In genomic region chr19:12736854-12737665, GRCh38 we compare ENCODE assay signal across 1 cellular context.
TF ChIP-seq lines count a peak whose summit lies in the region.

Gene GET3 (plus strand): TSS chr19:12737497. CDS start chr19:12737506, 9 bp downstream.

TF ChIP-seq in H1, 55 proteins besides CTCF, POLR2A, EP300 and RAD21 (continued from another document):
- TF ChIP-seq SIN3A (conservative IDR thresholded peaks at IDR 0.05 in 1 of 2, IDR thresholded peaks at IDR 0.05 in 1 of 2; ENCODE audit: low read depth in 1 of 2, low read length in 2 of 2) (peak; percentile 49 to 60; a peak in 2 of 4 replicates), HDAC6 (IDR thresholded peaks at IDR 0.05; ENCODE audit: low read depth, low read length) (no peak), USF2 (IDR thresholded peaks at IDR 0.05; ENCODE audit: low read length) (peak; percentile 93), EZH2 (IDR thresholded peaks at IDR 0.05; ENCODE audit: low read depth, low read length, severe bottlenecking) (no peak), SIX5 (IDR thresholded peaks at IDR 0.05; ENCODE audit: low read depth, low read length) (peak; percentile 49; the same call in 1 of the 2 replicates), CHD2 (IDR thresholded peaks at IDR 0.05; ENCODE audit: low read length) (peak; percentile 90), ASH2L (IDR thresholded peaks at IDR 0.05; ENCODE audit: low read length) (peak; percentile 47), JUN (IDR thresholded peaks at IDR 0.05; ENCODE audit: low read depth, low read length) (no peak), TBP (IDR thresholded peaks at IDR 0.05; ENCODE audit: low read depth, low read length) (peak; percentile 91), ATF3 (IDR thresholded peaks at IDR 0.05; ENCODE audit: insufficient read depth, low read depth, low read length) (peak; percentile 68), BRCA1 (IDR thresholded peaks at IDR 0.05; ENCODE audit: low read depth, low read length) (peak; percentile 43; the same call in 1 of the 2 replicates), YY1 (IDR thresholded peaks at IDR 0.05; ENCODE audit: low read depth, low read length) (peak; percentile 99), MAX (IDR thresholded peaks at IDR 0.05) (no peak), KDM4A (IDR thresholded peaks at IDR 0.05; ENCODE audit: low read depth, low read length, severe bottlenecking) (peak; percentile 49), KDM5A (IDR thresholded peaks at IDR 0.05; ENCODE audit: low read length) (peak; percentile 100), HDAC2 (IDR thresholded peaks at IDR 0.05; ENCODE audit: borderline replicate concordance in 1 of 2, low read depth in 2 of 2, low read length in 2 of 2) (peak in 1 of 2 experiments; percentile 99; a peak in 2 of 4 replicates), CBX5 (IDR thresholded peaks at IDR 0.05; ENCODE audit: low read depth, low read length) (no peak), CBX8 (IDR thresholded peaks at IDR 0.05; ENCODE audit: borderline replicate concordance, low read depth, low read length) (no peak), TAF1 (IDR thresholded peaks at IDR 0.05; ENCODE audit: low read depth, low read length) (peak; percentile 97), SP2 (IDR thresholded peaks at IDR 0.05; ENCODE audit: low read length) (peak; percentile 71)
